In the genomic region with DNA sequence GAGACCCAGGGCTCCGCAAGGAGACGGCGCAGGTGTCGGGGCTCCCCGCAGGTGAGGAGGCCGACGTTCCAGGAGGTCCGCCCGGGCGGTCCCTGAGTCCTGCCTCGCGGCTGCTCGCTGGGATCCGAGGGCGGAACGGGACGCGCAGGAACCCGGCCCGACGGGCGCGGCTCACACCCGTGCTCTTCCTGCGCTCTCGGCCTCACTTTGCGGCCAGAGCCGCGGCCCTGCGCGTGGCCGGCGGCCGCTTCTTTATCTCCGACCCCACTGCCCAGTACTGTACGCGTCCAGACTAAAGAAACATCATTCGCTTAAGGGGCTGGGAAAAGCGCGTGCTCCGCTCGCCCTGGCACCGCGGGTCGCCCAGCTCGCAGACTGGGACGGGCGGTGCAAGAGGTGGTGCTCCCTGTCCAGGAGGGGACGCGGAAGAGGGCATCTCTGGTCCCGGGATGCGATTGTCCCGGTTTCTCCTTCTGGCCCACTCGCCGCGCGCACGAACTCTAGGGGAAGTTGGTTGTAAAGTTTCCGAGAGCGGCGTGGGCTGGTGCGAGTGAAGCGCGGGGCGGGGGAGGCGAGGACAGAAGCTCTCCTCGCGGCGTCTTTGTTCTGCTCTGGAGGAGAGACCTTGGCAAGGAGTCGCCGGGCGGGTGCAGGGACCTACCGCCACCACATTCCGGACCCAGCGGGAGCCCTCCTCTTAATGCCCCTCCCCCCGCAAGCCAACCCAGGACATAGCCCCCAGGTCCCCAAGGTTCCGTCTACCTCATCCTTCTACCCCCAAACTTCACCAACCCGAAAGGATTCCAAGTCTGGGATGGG, we compare ENCODE assay signal across 9 cellular contexts.
DNase-seq lines count a peak whose midpoint lies in the region; ATAC-seq and TF ChIP-seq lines count a peak whose summit lies in the region.
"Had no signal": no experiment of that assay in that cellular context is flagged by ENCODE, and none has a peak within 500 bp of the region (broad histone marks: within the 10 kb centered on the region; RNA-seq: fewer than 3 reads in every experiment).

No MANE protein-coding gene starts in this region.

- H3K9me3 ChIP-seq in IMR-90 (ENCODE audit: control insufficient read depth, insufficient read depth, low read length) (no peaks in the 10 kb centered on the region), ectodermal cell (ENCODE audit: control insufficient read depth, low read length) (no peaks in the 10 kb centered on the region), muscle layer of colon (ENCODE audit: low read length) (no peaks in the 10 kb centered on the region)

- peak overlapping the region; percentile 67 for H3K4ac ChIP-seq in IMR-90 (ENCODE audit: low read depth, low read length)

- TF ChIP-seq RAD21 in IMR-90 (IDR thresholded peaks at IDR 0.05; ENCODE audit: low read length), result no peak

- H3K9ac ChIP-seq in IMR-90 (ENCODE audit: low read depth, low read length), result peak overlapping the region; percentile 62
- H3K9ac ChIP-seq in muscle layer of colon (ENCODE audit: low read length), result no peak overlapping the region

- peak overlapping the region; percentile 75 to 79; a peak in 3 of 4 replicates for H4K8ac ChIP-seq in IMR-90 (ENCODE audit: low read depth in 2 of 2, low read length in 2 of 2)

- peak overlapping the region; percentile 87 for H2BK120ac ChIP-seq in IMR-90 (ENCODE audit: low read depth, low read length)

- H3K4me2 ChIP-seq in IMR-90 (ENCODE audit: low read depth, low read length), result peak overlapping the region; percentile 95

- no peak overlapping the region for H2BK5ac ChIP-seq in IMR-90 (ENCODE audit: low read depth, low read length, poor library complexity, severe bottlenecking)

- H3K56ac ChIP-seq in IMR-90 (ENCODE audit: extremely low read depth, insufficient read depth, low read length), result peak overlapping the region; percentile 16; the same call in 1 of the 2 replicates

- peak overlapping the region; percentile 66; the same call in 1 of the 2 replicates for H3K18ac ChIP-seq in IMR-90 (ENCODE audit: low read depth, low read length)

- intact Hi-C loops in IMR-90 (cut with micrococcal nuclease), result no loop called here

- no peak overlapping the region; the same call in 2 of the 3 replicates for H2BK15ac ChIP-seq in IMR-90 (ENCODE audit: low read depth, low read length)

- no TSS peak for BruUV-seq in IMR-90 (replicated peaks; lab: Mats Ljungman, UMichigan)

- H2AK5ac ChIP-seq in IMR-90 (ENCODE audit: low read depth, low read length), result no peak overlapping the region

- H4K5ac ChIP-seq in IMR-90 (ENCODE audit: low read depth, low read length), result peak overlapping the region; percentile 82; the same call in 1 of the 2 replicates

- TF ChIP-seq POLR2A in IMR-90 (IDR thresholded peaks at IDR 0.05; ENCODE audit: low read depth, low read length), result no peak

- H3K23ac ChIP-seq in IMR-90 (ENCODE audit: low read depth, low read length), result no peak overlapping the region

- peak overlapping the region; percentile 86 for H2AK9ac ChIP-seq in IMR-90 (replicated peaks; ENCODE audit: low read depth, low read length, poor library complexity)

- peaks cover 0 to 16% of the 10 kb centered on the region in 2 experiments; a peak in 3 of 4 replicates for H3K79me1 ChIP-seq in IMR-90 (ENCODE audit: low read depth in 1 of 2, low read length in 2 of 2)

- ATAC-seq in IMR-90 (ENCODE audit: low read depth), result peak; percentile 46
- ATAC-seq in HG02852 (IDR thresholded peaks at IDR 0.05; ENCODE audit: unreplicated experiment), result no peak
- ATAC-seq in GM19023 (IDR thresholded peaks at IDR 0.05; ENCODE audit: unreplicated experiment), result no peak
- no peak for ATAC-seq in GM18502 (IDR thresholded peaks at IDR 0.05; ENCODE audit: poor library complexity, unreplicated experiment)
- ATAC-seq: K562 had no signal

- no peak for TF ChIP-seq CTCF in IMR-90 (conservative IDR thresholded peaks at IDR 0.05; ENCODE audit: low read depth, low read length)

- CTCF ChIA-PET in IMR-90 (lab: Yijun Ruan, JAX), result no interaction called here

- peak overlapping the region; percentile 93 for H2AFZ ChIP-seq in IMR-90 (replicated peaks; ENCODE audit: low read length, poor library complexity)

- H3K4me1 ChIP-seq in IMR-90 (ENCODE audit: control insufficient read depth, insufficient read depth, low read length) (peaks cover 2% of the 10 kb centered on the region; the same call in 1 of the 2 replicates), ectodermal cell (ENCODE audit: control insufficient read depth, insufficient read depth, low read length) (peaks cover 3% of the 10 kb centered on the region), muscle layer of colon (ENCODE audit: insufficient read depth, low read length) (peaks cover 13% of the 10 kb centered on the region)

- dilution Hi-C loops in IMR-90 (cut with HindIII; ENCODE audit: low sequenced_read_pairs, unreplicated experiment), result no loop called here

- H3K36me3 ChIP-seq in IMR-90 (ENCODE audit: control insufficient read depth, insufficient read depth, low read length), result no peaks in the 10 kb centered on the region
- no peaks in the 10 kb centered on the region for H3K36me3 ChIP-seq in ectodermal cell (ENCODE audit: control insufficient read depth, insufficient read depth, low read length)
- H3K36me3 ChIP-seq in muscle layer of colon (ENCODE audit: insufficient read depth, low read length), result no peaks in the 10 kb centered on the region

- H3K27me3 ChIP-seq in IMR-90 (ENCODE audit: control insufficient read depth, insufficient read depth, low read length) (peaks cover 21% of the 10 kb centered on the region), ectodermal cell (ENCODE audit: control insufficient read depth, insufficient read depth, low read length, poor library complexity, severe bottlenecking) (peaks cover 33% of the 10 kb centered on the region), muscle layer of colon (ENCODE audit: control insufficient read depth in 1 of 2, insufficient read depth in 2 of 2, low read length in 2 of 2) (peaks cover 9 to 17% of the 10 kb centered on the region in 2 donors)

- peak overlapping the region; percentile 57 for H4K91ac ChIP-seq in IMR-90 (ENCODE audit: insufficient read depth, low read depth, low read length)

- in situ Hi-C loops in IMR-90 (cut with MboI; ENCODE audit: low sequenced_read_pairs), result no loop called here

- DNase-seq in COLO668 (lab: John Stamatoyannopoulos, UW; ENCODE audit: unreplicated experiment) (peak; percentile 57), IMR-90 (no peak), COLO829 (ENCODE audit: low spot score) (no peak)

- POLR2A ChIA-PET in IMR-90 (lab: Charles Lee; ENCODE audit: unreplicated experiment), result interaction anchor here (1.0 kb wide), 1 partner anchor 71 kb away, joined by 5 read pairs; a partner anchor contains a TSS

- H3K9me1 ChIP-seq in IMR-90 (ENCODE audit: insufficient read depth, low read length), result no peaks in the 10 kb centered on the region

- H2BK20ac ChIP-seq in IMR-90 (ENCODE audit: low read depth, low read length), result peak overlapping the region; percentile 60; the same call in 1 of the 2 replicates

- peak overlapping the region; percentile 52; the same call in 1 of the 2 replicates for H3K14ac ChIP-seq in IMR-90 (replicated peaks; ENCODE audit: low read depth, low read length)

- H3K4me3 ChIP-seq in IMR-90 (ENCODE audit: insufficient read depth, low read depth, low read length) (peak overlapping the region; percentile 63), ectodermal cell (ENCODE audit: insufficient read depth, low read depth, low read length) (peak overlapping the region; percentile 60), muscle layer of colon (ENCODE audit: low read depth in 1 of 2, low read length in 2 of 2) (peak overlapping the region; percentile 74 to 87)
- H3K4me3 ChIP-seq: K562 had no signal

- no peaks in the 10 kb centered on the region for H4K20me1 ChIP-seq in IMR-90 (ENCODE audit: insufficient read depth, low read length)

- peak overlapping the region; percentile 22; the same call in 1 of the 2 replicates for H3K27ac ChIP-seq in IMR-90 (ENCODE audit: insufficient read depth, low read length)
- H3K27ac ChIP-seq in ectodermal cell (ENCODE audit: insufficient read depth, low read depth, low read length, poor library complexity, severe bottlenecking), result no peak overlapping the region
- H3K27ac ChIP-seq in muscle layer of colon (ENCODE audit: low read depth, low read length), result no peak overlapping the region

- WGBS in IMR-90 (ENCODE audit: extremely low coverage in 2 of 2, insufficient read length in 1 of 2), 2 experiments, result 6% methylated on average over 56 of the region's 78 CpGs; no CpG with 5 or more reads in 1 of the 2 experiments
- 0 to 1% methylated on average over 76 to 77 of the region's 78 CpGs for WGBS in ectodermal cell, 2 experiments

TF ChIP-seq in IMR-90, 13 proteins besides CTCF, POLR2A, EP300 and RAD21 (continues in another document):
- TF ChIP-seq BHLHE40 (IDR thresholded peaks at IDR 0.05; ENCODE audit: low read depth, low read length) (no peak), FOS (IDR thresholded peaks at IDR 0.05; ENCODE audit: low read depth, low read length) (no peak), MXI1 (IDR thresholded peaks at IDR 0.05; ENCODE audit: borderline replicate concordance, low read depth, low read length) (no peak), RFX5 (IDR thresholded peaks at IDR 0.05; ENCODE audit: low read depth, low read length) (no peak), RCOR1 (IDR thresholded peaks at IDR 0.05; ENCODE audit: insufficient replicate concordance, low read length) (no peak), SMC3 (IDR thresholded peaks at IDR 0.05; ENCODE audit: low read depth, low read length) (no peak), CHD1 (IDR thresholded peaks at IDR 0.05; ENCODE audit: low read depth, low read length) (no peak), MAZ (IDR thresholded peaks at IDR 0.05; ENCODE audit: borderline replicate concordance, low read depth, low read length) (no peak), NFE2L2 (IDR thresholded peaks at IDR 0.05; ENCODE audit: low read depth, low read length) (no peak)
- TF ChIP-seq, protein P1, sequence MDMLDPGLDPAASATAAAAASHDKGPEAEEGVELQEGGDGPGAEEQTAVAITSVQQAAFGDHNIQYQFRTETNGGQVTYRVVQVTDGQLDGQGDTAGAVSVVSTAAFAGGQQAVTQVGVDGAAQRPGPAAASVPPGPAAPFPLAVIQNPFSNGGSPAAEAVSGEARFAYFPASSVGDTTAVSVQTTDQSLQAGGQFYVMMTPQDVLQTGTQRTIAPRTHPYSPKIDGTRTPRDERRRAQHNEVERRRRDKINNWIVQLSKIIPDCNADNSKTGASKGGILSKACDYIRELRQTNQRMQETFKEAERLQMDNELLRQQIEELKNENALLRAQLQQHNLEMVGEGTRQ (IDR thresholded peaks at IDR 0.05; ENCODE audit: low read depth, low read length), result no peak
